In the genomic region with DNA sequence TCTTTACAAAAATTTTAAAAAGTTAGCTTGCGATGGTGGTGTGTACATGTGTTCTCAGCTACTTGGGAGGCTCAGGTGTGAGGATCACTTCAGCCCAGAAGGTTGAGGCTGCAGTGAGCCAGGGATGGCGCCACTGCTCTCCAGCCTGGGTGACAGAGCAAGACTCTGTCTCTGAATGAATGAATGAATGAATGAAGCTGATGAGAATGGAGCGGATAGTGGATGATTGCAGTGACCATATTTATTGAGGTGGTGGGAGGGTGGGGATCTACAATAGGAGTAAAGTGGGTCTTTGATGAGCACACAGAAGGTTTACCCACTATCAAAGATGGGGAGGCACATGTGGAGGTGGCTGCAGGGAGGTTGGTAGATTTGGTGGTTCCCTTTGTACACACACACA, we compare ENCODE assay signal across 17 cellular contexts.
DNase-seq lines count a peak whose midpoint lies in the region; ATAC-seq, FAIRE-seq and TF ChIP-seq lines count a peak whose summit lies in the region.
"Had no signal": no experiment of that assay in that cellular context is flagged by ENCODE, and none has a peak within 500 bp of the region (broad histone marks: within the 10 kb centered on the region; RNA-seq: fewer than 3 reads in every experiment).

No MANE protein-coding gene starts in this region.

- H3K79me2 ChIP-seq in astrocyte (ENCODE audit: insufficient read depth, low read length) = peaks cover 15% of the 10 kb centered on the region

- H3K4me3 Mint-ChIP-seq in CD4-positive, CD25-positive, alpha-beta regulatory T cell = no peak overlapping the region
- no peak overlapping the region for H3K4me3 Mint-ChIP-seq in astrocyte (ENCODE audit: unreplicated experiment)
- no peak overlapping the region for H3K4me3 Mint-ChIP-seq in activated CD4-positive, alpha-beta T cell treated with anti-CD3 and anti-CD28 coated beads, Interleukin-2, amount 10 ng/mL, durations not matched to agents 7 days and 5 days

- intact Hi-C loops in gastrocnemius medialis (cut with DNase I; ENCODE audit: low total_unique reads) = no loop called here

- no peaks in the 10 kb centered on the region for H3K27me3 ChIP-seq in CD4-positive, CD25-positive, alpha-beta regulatory T cell (ENCODE audit: control insufficient read depth, insufficient read depth, low read length)
- no peaks in the 10 kb centered on the region for H3K27me3 ChIP-seq in astrocyte (ENCODE audit: insufficient read depth, low read length)
- H3K27me3 ChIP-seq in mesenchymal stem cell (ENCODE audit: control insufficient read depth in 1 of 2, insufficient read depth in 1 of 2, low read length in 2 of 2) = no peaks in the 10 kb centered on the region
- H3K27me3 ChIP-seq in skeletal muscle tissue (ENCODE audit: control insufficient read depth in 3 of 3, insufficient read depth in 3 of 3, low read length in 3 of 3) = no peaks in the 10 kb centered on the region
- H3K27me3 ChIP-seq in gastrocnemius medialis = no peaks in the 10 kb centered on the region

- H3K4me3 ChIP-seq in CD4-positive, CD25-positive, alpha-beta regulatory T cell (ENCODE audit: low read depth, low read length) = no peak overlapping the region
- H3K4me3 ChIP-seq in astrocyte (ENCODE audit: insufficient read depth, low read depth, low read length) (no peak overlapping the region), mesenchymal stem cell (ENCODE audit: insufficient read depth in 1 of 2, low read depth in 1 of 2, low read length in 2 of 2) (no peak overlapping the region), skeletal muscle tissue (ENCODE audit: low read length in 3 of 3) (no peak overlapping the region), gastrocnemius medialis (no peak overlapping the region)
- H3K4me3 ChIP-seq: PC-9 had no signal

- peak overlapping the region; percentile 39 to 88 (median 61) for H3K27ac Mint-ChIP-seq in CD4-positive, CD25-positive, alpha-beta regulatory T cell
- no peak overlapping the region for H3K27ac Mint-ChIP-seq in astrocyte (ENCODE audit: unreplicated experiment)
- no peak overlapping the region for H3K27ac Mint-ChIP-seq in activated CD4-positive, alpha-beta T cell treated with anti-CD3 and anti-CD28 coated beads, Interleukin-2, amount 10 ng/mL, durations not matched to agents 7 days and 5 days

- POLR2A ChIA-PET in activated CD4-positive, alpha-beta T cell treated with anti-CD3 and anti-CD28 coated beads, Interleukin-2, amount 10 ng/mL, durations not matched to agents 7 days and 5 days (lab: Charles Lee) = interaction anchor here (0.6 kb wide), 1 partner anchor 163 kb away, joined by 4 read pairs; no protein-coding TSS in a partner anchor

- no peak for TF ChIP-seq CTCF in astrocyte (IDR thresholded peaks at IDR 0.05; ENCODE audit: insufficient read depth, low read depth, low read length)
- no peak for TF ChIP-seq CTCF in gastrocnemius medialis (IDR thresholded peaks at IDR 0.05 in 4 of 5, conservative IDR thresholded peaks at IDR 0.05 in 1 of 5)

- no peak overlapping the region for H3K23ac ChIP-seq in mesenchymal stem cell (ENCODE audit: low read length in 2 of 2)

- in situ Hi-C loops in gastrocnemius medialis (cut with MboI; ENCODE audit: low sequenced_read_pairs in 4 of 4) = no loop called here

- H3K4me1 Mint-ChIP-seq in CD4-positive, CD25-positive, alpha-beta regulatory T cell = peaks cover 20 to 35% (median 27%) of the 10 kb centered on the region in 4 donors
- H3K4me1 Mint-ChIP-seq in astrocyte (ENCODE audit: low read depth, unreplicated experiment) = peaks cover 19% of the 10 kb centered on the region
- peaks cover 14% of the 10 kb centered on the region for H3K4me1 Mint-ChIP-seq in activated CD4-positive, alpha-beta T cell treated with anti-CD3 and anti-CD28 coated beads, Interleukin-2, amount 10 ng/mL, durations not matched to agents 7 days and 5 days

- no peak overlapping the region for H3K14ac ChIP-seq in mesenchymal stem cell (ENCODE audit: low read length in 2 of 2)

- H3K4me2 ChIP-seq in astrocyte (ENCODE audit: low read length) (no peak overlapping the region), mesenchymal stem cell (ENCODE audit: low read length, poor library complexity, severe bottlenecking) (no peak overlapping the region)
- H3K4me2 ChIP-seq: KMS-11, PC-9 had no signal

- H3K9me3 Mint-ChIP-seq in CD4-positive, CD25-positive, alpha-beta regulatory T cell = peaks cover 0 to 1% (median 0%) of the 10 kb centered on the region in 7 donors
- peaks cover 8% of the 10 kb centered on the region for H3K9me3 Mint-ChIP-seq in astrocyte (ENCODE audit: unreplicated experiment)
- H3K9me3 Mint-ChIP-seq in activated CD4-positive, alpha-beta T cell treated with anti-CD3 and anti-CD28 coated beads, Interleukin-2, amount 10 ng/mL, durations not matched to agents 7 days and 5 days = peaks cover 6% of the 10 kb centered on the region

- CTCF ChIA-PET in activated CD4-positive, alpha-beta T cell treated with anti-CD3 and anti-CD28 coated beads, Interleukin-2, amount 10 ng/mL, durations not matched to agents 7 days and 5 days (lab: Charles Lee) = interaction anchor here (1.0 kb wide), 1 partner anchor 32 kb away, joined by 3 read pairs; no protein-coding TSS in a partner anchor

- peak overlapping the region; percentile 87 for H2AK5ac ChIP-seq in mesenchymal stem cell (ENCODE audit: low read length, severe bottlenecking)

- peak overlapping the region; percentile 35 for H2BK5ac ChIP-seq in mesenchymal stem cell (ENCODE audit: low read depth, low read length, poor library complexity, severe bottlenecking)

- no peak overlapping the region for H3K18ac ChIP-seq in mesenchymal stem cell (ENCODE audit: low read depth in 1 of 2, low read length in 2 of 2)

- H4K91ac ChIP-seq in mesenchymal stem cell (ENCODE audit: low read length) = no peak overlapping the region

- H3K9ac ChIP-seq in astrocyte (ENCODE audit: low read length) (no peak overlapping the region), mesenchymal stem cell (ENCODE audit: low read length) (peak overlapping the region; percentile 23), skeletal muscle tissue (ENCODE audit: low read depth in 1 of 3, low read length in 3 of 3) (no peak overlapping the region)
- H3K9ac ChIP-seq: KMS-11 had no signal

- H3K4ac ChIP-seq in mesenchymal stem cell (ENCODE audit: low read depth in 1 of 2, low read length in 2 of 2) = no peak overlapping the region

- ATAC-seq in CD4-positive, CD25-positive, alpha-beta regulatory T cell (ENCODE audit: low read depth in 2 of 2) = no peak
- no peak for ATAC-seq in gastrocnemius medialis

- no peak overlapping the region for H2AFZ ChIP-seq in astrocyte (ENCODE audit: low read depth, low read length)
- no peak overlapping the region for H2AFZ ChIP-seq in mesenchymal stem cell (ENCODE audit: low read depth, low read length)
- H2AFZ ChIP-seq: PC-9 had no signal

- H3K79me1 ChIP-seq in mesenchymal stem cell (replicated peaks; ENCODE audit: low read length, poor library complexity, severe bottlenecking) = peaks cover 35% of the 10 kb centered on the region

- no peak overlapping the region for H3K27ac ChIP-seq in CD4-positive, CD25-positive, alpha-beta regulatory T cell (ENCODE audit: insufficient read depth, low read length, poor library complexity, severe bottlenecking)
- H3K27ac ChIP-seq in astrocyte (ENCODE audit: low read depth, low read length) (peak overlapping the region; percentile 56), mesenchymal stem cell (ENCODE audit: low read length, poor library complexity, severe bottlenecking) (no peak overlapping the region), skeletal muscle tissue (ENCODE audit: low read depth, low read length) (peak overlapping the region; percentile 3), gastrocnemius medialis (no peak overlapping the region)
- H3K27ac ChIP-seq: C4-2B, KMS-11, PC-9 had no signal

- H2BK12ac ChIP-seq in mesenchymal stem cell (ENCODE audit: low read length in 2 of 2) = peak overlapping the region in 1 of 2 experiments; percentile 15

- no peaks in the 10 kb centered on the region for H3K9me3 ChIP-seq in CD4-positive, CD25-positive, alpha-beta regulatory T cell (ENCODE audit: control insufficient read depth in 2 of 2, low read length in 2 of 2)
- H3K9me3 ChIP-seq in astrocyte (ENCODE audit: insufficient read depth, low read depth, low read length) = no peaks in the 10 kb centered on the region
- no peaks in the 10 kb centered on the region for H3K9me3 ChIP-seq in mesenchymal stem cell (ENCODE audit: control insufficient read depth, low read length)
- H3K9me3 ChIP-seq in skeletal muscle tissue (ENCODE audit: control insufficient read depth in 3 of 3, low read length in 3 of 3) = no peaks in the 10 kb centered on the region
- no peaks in the 10 kb centered on the region for H3K9me3 ChIP-seq in gastrocnemius medialis

- H3K36me3 ChIP-seq in CD4-positive, CD25-positive, alpha-beta regulatory T cell (ENCODE audit: control insufficient read depth, insufficient read depth, low read length) = no peaks in the 10 kb centered on the region
- H3K36me3 ChIP-seq in astrocyte (ENCODE audit: insufficient read depth, low read length) (no peaks in the 10 kb centered on the region), mesenchymal stem cell (ENCODE audit: control insufficient read depth in 1 of 2, insufficient read depth in 2 of 2, low read depth in 1 of 2, low read length in 2 of 2) (no peaks in the 10 kb centered on the region), skeletal muscle tissue (ENCODE audit: control insufficient read depth in 3 of 3, insufficient read depth in 3 of 3, low read length in 3 of 3) (no peaks in the 10 kb centered on the region), gastrocnemius medialis (no peaks in the 10 kb centered on the region)

- no peak for DNase-seq in CD4-positive, CD25-positive, alpha-beta regulatory T cell
- no peak for DNase-seq in astrocyte (ENCODE audit: low read depth)
- no peak for DNase-seq in mesenchymal stem cell
- DNase-seq in gastrocnemius medialis = no peak
- no peak for DNase-seq in cerebellar nuclear complex (lab: John Stamatoyannopoulos, UW)
- no peak for DNase-seq in activated CD4-positive, alpha-beta T cell treated with anti-CD3 and anti-CD28 coated beads, Interleukin-2, amount 10 ng/mL, durations not matched to agents 7 days and 5 days
- DNase-seq: DMS153, GOT3, NCI-H1048, NCI-H1436 treated with DMSO at 0.1 percent for 48 hours, NCI-H2081, NCI-H510A had no signal

- H2BK120ac ChIP-seq in mesenchymal stem cell (ENCODE audit: low read depth, low read length) = no peak overlapping the region

- 100% methylated on average over 3 of the region's 3 CpGs for WGBS in mesenchymal stem cell

- no peaks in the 10 kb centered on the region for H3K27me3 Mint-ChIP-seq in CD4-positive, CD25-positive, alpha-beta regulatory T cell
- H3K27me3 Mint-ChIP-seq in astrocyte (ENCODE audit: low read depth, unreplicated experiment) = no peaks in the 10 kb centered on the region
- no peaks in the 10 kb centered on the region for H3K27me3 Mint-ChIP-seq in activated CD4-positive, alpha-beta T cell treated with anti-CD3 and anti-CD28 coated beads, Interleukin-2, amount 10 ng/mL, durations not matched to agents 7 days and 5 days

- H2BK15ac ChIP-seq in mesenchymal stem cell (ENCODE audit: low read depth, poor library complexity, severe bottlenecking) = no peak overlapping the region

- no peak overlapping the region for H4K8ac ChIP-seq in mesenchymal stem cell (ENCODE audit: low read length)

- peaks cover 12% of the 10 kb centered on the region for H3K36me3 Mint-ChIP-seq in CD4-positive, CD25-positive, alpha-beta regulatory T cell
- peaks cover 14% of the 10 kb centered on the region for H3K36me3 Mint-ChIP-seq in astrocyte (ENCODE audit: low read depth, unreplicated experiment)
- peaks cover 6% of the 10 kb centered on the region for H3K36me3 Mint-ChIP-seq in activated CD4-positive, alpha-beta T cell treated with anti-CD3 and anti-CD28 coated beads, Interleukin-2, amount 10 ng/mL, durations not matched to agents 7 days and 5 days (ENCODE audit: low read depth)

- FAIRE-seq in astrocyte (lab: Jason Lieb, UNC) = no peak
- FAIRE-seq: A204.1 had no signal

- peaks cover 12% of the 10 kb centered on the region for H3K4me1 ChIP-seq in CD4-positive, CD25-positive, alpha-beta regulatory T cell (ENCODE audit: control insufficient read depth, insufficient read depth, low read length, poor library complexity, severe bottlenecking)
- H3K4me1 ChIP-seq in astrocyte (ENCODE audit: insufficient read depth, low read length) (peaks cover 14% of the 10 kb centered on the region), mesenchymal stem cell (ENCODE audit: control insufficient read depth, insufficient read depth, low read depth, low read length) (peaks cover 12% of the 10 kb centered on the region), skeletal muscle tissue (ENCODE audit: control insufficient read depth in 3 of 3, insufficient read depth in 3 of 3, low read length in 3 of 3) (peaks cover 15 to 17% (median 15%) of the 10 kb centered on the region in 3 donors), gastrocnemius medialis (peaks cover 17 to 22% of the 10 kb centered on the region in 2 donors)

- no peaks in the 10 kb centered on the region for H4K20me1 ChIP-seq in astrocyte (ENCODE audit: insufficient read depth, low read length)

- TF ChIP-seq POLR2A in gastrocnemius medialis (IDR thresholded peaks at IDR 0.05) = no peak

Comparison
In these comparisons a context has a peak if more than half of its experiments do, and no peak if none do; other contexts are left out.
1. H3K27ac ChIP-seq: peak in astrocyte (single experiment) and skeletal muscle tissue (single experiment); none in CD4-positive, CD25-positive, alpha-beta regulatory T cell (single experiment), mesenchymal stem cell (single experiment) and gastrocnemius medialis (0 of 4).
2. H3K27ac Mint-ChIP-seq: peak in CD4-positive, CD25-positive, alpha-beta regulatory T cell (3 of 3); none in astrocyte (single experiment) and activated CD4-positive, alpha-beta T cell treated with anti-CD3 and anti-CD28 coated beads, Interleukin-2, amount 10 ng/mL, durations not matched to agents 7 days and 5 days (single experiment).